Comparison of ENCODE assay signal across 29 cellular contexts in the genomic region with DNA sequence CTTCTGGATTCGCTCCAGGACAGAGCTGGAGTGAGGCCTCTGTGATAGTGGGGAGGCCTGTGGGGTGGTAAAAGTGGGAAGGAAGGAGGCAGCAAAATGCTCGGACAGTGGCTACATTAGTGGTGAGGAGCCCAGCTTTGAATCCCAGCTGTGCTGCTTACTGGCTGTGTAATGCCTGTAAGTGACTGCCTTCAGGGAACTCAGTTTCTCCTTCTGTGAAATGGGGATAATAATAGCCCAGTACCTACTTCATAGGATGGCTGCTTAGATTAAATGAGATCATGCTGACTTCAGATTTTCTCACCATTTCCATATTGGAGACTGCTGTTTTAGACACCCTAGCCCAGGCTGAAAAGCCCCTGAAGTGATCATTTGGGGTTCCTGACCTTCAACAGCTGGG. TPM values are rescaled to one million over a fixed set of nuclear protein-coding genes. Genes with fewer than 3 reads are reported as not detected.
"Had no signal": no experiment of that assay in that cellular context is flagged by ENCODE, and none has a peak within 500 bp of the region (broad histone marks: within the 10 kb centered on the region; RNA-seq: fewer than 3 reads in every experiment).

No MANE protein-coding gene starts in this region.

- ATAC-seq: activated CD8-positive, alpha-beta memory T cell treated with anti-CD3 and anti-CD28 coated beads, Interleukin-2, amount 10 ng/mL, durations not matched to agents 7 days and 5 days had no signal

- H3K9me3 ChIP-seq: SJCRH30 had no signal

- H3K4me3 Mint-ChIP-seq: activated B cell treated with CpG ODN at 0.5 μM for 24 hours; activated CD4-positive, alpha-beta memory T cell treated with anti-CD3 and anti-CD28 coated beads for 36 hours; activated CD8-positive, alpha-beta memory T cell treated with anti-CD3 and anti-CD28 coated beads, Interleukin-2, amount 10 ng/mL, durations not matched to agents 7 days and 5 days; activated naive CD4-positive, alpha-beta T cell treated with anti-CD3 and anti-CD28 coated beads, Interleukin-2, amount 50 U/mL, for 24 hours had no signal

- H3K36me3 Mint-ChIP-seq: activated CD4-positive, alpha-beta memory T cell treated with anti-CD3 and anti-CD28 coated beads for 36 hours; activated CD8-positive, alpha-beta memory T cell treated with anti-CD3 and anti-CD28 coated beads, Interleukin-2, amount 10 ng/mL, durations not matched to agents 7 days and 5 days; activated naive CD4-positive, alpha-beta T cell treated with anti-CD3 and anti-CD28 coated beads, Interleukin-2, amount 50 U/mL, for 24 hours; brain had no signal

- H3K27ac Mint-ChIP-seq: activated B cell treated with CpG ODN at 0.5 μM for 24 hours; activated CD4-positive, alpha-beta memory T cell treated with anti-CD3 and anti-CD28 coated beads for 36 hours; activated CD8-positive, alpha-beta memory T cell treated with anti-CD3 and anti-CD28 coated beads, Interleukin-2, amount 10 ng/mL, durations not matched to agents 7 days and 5 days; activated naive CD4-positive, alpha-beta T cell treated with anti-CD3 and anti-CD28 coated beads, Interleukin-2, amount 50 U/mL, for 24 hours; activated T-helper 2 cell treated with anti-CD3 and anti-CD28 coated beads, Interferon-gamma antibody, Interleukin-2, Interleukin-4, amounts not matched to agents 10 μg/mL and 5 μg/mL and 100 μg/mL, durations not matched to agents 14 hours and 24 hours and 36 hours; brain had no signal

- DNase-seq: activated B cell treated with CpG ODN at 0.5 μM for 24 hours; activated CD4-positive, alpha-beta memory T cell treated with anti-CD3 and anti-CD28 coated beads for 36 hours; activated CD4-positive, alpha-beta T cell treated with anti-CD3 and anti-CD28 coated beads for 4 hours; activated CD4-positive, alpha-beta T cell treated with anti-CD3 and anti-CD28 coated beads, Interleukin-2, amount 50 U/mL, for 1 hour; activated CD4-positive, CD25-positive, alpha-beta regulatory T cell treated with anti-CD3 and anti-CD28 coated beads, Interleukin-2, amount 50 U/mL, for 72 hours; activated CD8-positive, alpha-beta memory T cell treated with anti-CD3 and anti-CD28 coated beads for 24 hours; activated CD8-positive, alpha-beta memory T cell treated with anti-CD3 and anti-CD28 coated beads, Interleukin-2, amount 10 ng/mL, durations not matched to agents 7 days and 5 days; activated CD8-positive, alpha-beta memory T cell treated with anti-CD3 and anti-CD28 coated beads, Interleukin-2, amount 50 U/mL, for 48 hours; activated gamma-delta T cell; activated naive CD4-positive, alpha-beta T cell treated with Interleukin-2 at 50 U/mL for 16 hours; anterior cingulate cortex; caudate nucleus; MM.1S; MV-4-11; NCI-H1092; NCI-H1436 treated with DMSO at 0.1 percent for 48 hours; NCI-H1694 treated with DMSO at 0.1 percent for 48 hours; NCI-H2029; NCI-H345; NCI-H524 treated with DMSO at 0.1 percent for 48 hours; SHP77; T-helper 9 cell had no signal

- H3K9me3 Mint-ChIP-seq: activated B cell treated with CpG ODN at 0.5 μM for 24 hours; activated CD4-positive, alpha-beta memory T cell treated with anti-CD3 and anti-CD28 coated beads for 36 hours; activated naive CD4-positive, alpha-beta T cell treated with anti-CD3 and anti-CD28 coated beads, Interleukin-2, amount 50 U/mL, for 24 hours; activated T-helper 2 cell treated with anti-CD3 and anti-CD28 coated beads, Interferon-gamma antibody, Interleukin-2, Interleukin-4, amounts not matched to agents 10 μg/mL and 5 μg/mL and 100 μg/mL, durations not matched to agents 14 hours and 24 hours and 36 hours had no signal

RNA-seq across cellular contexts. Expression of gene ALX4, which starts 8.4 kb away (rescaled TPM):
- total RNA-seq: activated B cell treated with CpG ODN at 0.5 μM for 24 hours; activated CD4-positive, alpha-beta memory T cell treated with anti-CD3 and anti-CD28 coated beads for 36 hours; activated CD8-positive, alpha-beta memory T cell treated with anti-CD3 and anti-CD28 coated beads, Interleukin-2, amount 10 ng/mL, durations not matched to agents 7 days and 5 days; activated T-helper 2 cell treated with anti-CD3 and anti-CD28 coated beads, Interferon-gamma antibody, Interleukin-2, Interleukin-4, amounts not matched to agents 10 μg/mL and 5 μg/mL and 100 μg/mL, durations not matched to agents 14 hours and 24 hours and 36 hours; LHCN-M2; RPMI7951; T-helper 1 cell treated with Interleukin-12 subunit alpha and Interleukin-12 subunit beta and Interleukin-4 antibody, amounts not matched to agents 30 ng/mL and 1 ng/mL, for 36 hours had no signal
